ENCODE assay signal across 8 cellular contexts in genomic region chr2:202178342-202178958, GRCh38. TPM values are rescaled to one million over a fixed set of nuclear protein-coding genes. Genes with fewer than 3 reads are reported as not detected.
DNase-seq lines count a peak whose midpoint lies in the region; ATAC-seq, FAIRE-seq and TF ChIP-seq lines count a peak whose summit lies in the region.

No MANE protein-coding gene starts in this region.

- H3K4me3 Mint-ChIP-seq in MCF 10A (ENCODE audit: unreplicated experiment): no peak overlapping the region

- H3K4me1 Mint-ChIP-seq in MCF 10A (ENCODE audit: insufficient read depth, unreplicated experiment): no peaks in the 10 kb centered on the region

- BruUV-seq in MCF 10A (replicated peaks; lab: Mats Ljungman, UMichigan): no TSS peak

- FAIRE-seq in GM12891 (lab: Jason Lieb, UNC): peak; percentile 80

- CTCF ChIA-PET in MCF 10A (lab: Yijun Ruan, JAX): interaction anchor here (0.5 to 12.9 kb wide), 40 partner anchors 9 to 946 kb away, joined by 3 to 208 read pairs (median 4); partner anchors contain the start of gene ALS2

- H3K27me3 Mint-ChIP-seq in MCF 10A (ENCODE audit: insufficient read depth, unreplicated experiment): no peaks in the 10 kb centered on the region

- H3K27ac Mint-ChIP-seq in MCF 10A (ENCODE audit: low read depth, unreplicated experiment): no peak overlapping the region

- no peak for TF ChIP-seq POLR2A in GM12891 (IDR thresholded peaks at IDR 0.05; ENCODE audit: low read depth, low read length)

- TF ChIP-seq CTCF in MCF 10A (IDR thresholded peaks at IDR 0.05; ENCODE audit: unreplicated experiment): peak; percentile 74

- DNase-seq in A172 (ENCODE audit: low spot score) (peak; percentile 66), GM12891 (ENCODE audit: insufficient read length, low spot score) (no peak), NCI-H1694 (lab: John Stamatoyannopoulos, UW) (peak; percentile 76), T-helper 2 cell (peak in 3 of 5 experiments; percentile 6 to 53 (median 7)), MCF 10A (ENCODE audit: unreplicated experiment) (peak; percentile 71), inferior parietal cortex (ENCODE audit: extremely low spot score) (peak; percentile 91)
- peak in 3 of 4 experiments; percentile 21 to 30 (median 23) for DNase-seq in stimulated activated CD4-positive, alpha-beta T cell treated with anti-CD3 and anti-CD28 coated beads, Interleukin-1b, Interleukin-23, amount 100 ng/mL, for 24 hours (ENCODE audit: low read depth in 4 of 4, low spot score in 1 of 4)

- H3K9me3 Mint-ChIP-seq in MCF 10A (ENCODE audit: unreplicated experiment): no peaks in the 10 kb centered on the region

- H3K36me3 Mint-ChIP-seq in MCF 10A (ENCODE audit: insufficient read depth, unreplicated experiment): no peaks in the 10 kb centered on the region

- ATAC-seq in HG02610 (IDR thresholded peaks at IDR 0.05; ENCODE audit: unreplicated experiment): no peak

- POLR2A ChIA-PET in MCF 10A (lab: Yijun Ruan, JAX): interaction anchor here (0.6 to 2.1 kb wide), 4 partner anchors 53 to 1217 kb away, joined by 4 to 12 read pairs (median 4); no protein-coding TSS in a partner anchor

- intact Hi-C loops in MCF 10A (cut with micrococcal nuclease): loop anchor here (1.0 to 5.0 kb wide), 5 partner anchors 74 to 942 kb away; no protein-coding TSS in a partner anchor

TF ChIP-seq in GM12891, 5 proteins besides CTCF, POLR2A, EP300 and RAD21:
- TF ChIP-seq POU2F2 (IDR thresholded peaks at IDR 0.05; ENCODE audit: low read depth, low read length): no peak
- TF ChIP-seq PAX5 (IDR thresholded peaks at IDR 0.05; ENCODE audit: insufficient read depth, low read length, severe bottlenecking): no peak
- no peak for TF ChIP-seq TAF1 (IDR thresholded peaks at IDR 0.05; ENCODE audit: low read depth, low read length)
- TF ChIP-seq POLR2AphosphoS5 (IDR thresholded peaks at IDR 0.05; ENCODE audit: low read depth, low read length): no peak
- TF ChIP-seq SPI1 (IDR thresholded peaks at IDR 0.05; ENCODE audit: low read depth, low read length): no peak

RNA-seq across cellular contexts. Expression of gene SUMO1, which starts 59.9 kb away (rescaled TPM):
- 361 and 387 TPM in 2 replicates for total RNA-seq in A172 (2014; rRNA removed; shearing (Covaris generic))
- 118 TPM for polyA plus RNA-seq in GM12891 (2012; ENCODE audit: low read depth, missing spikeins)
- total RNA-seq in MCF 10A (2022): 67.9 and 71.9 TPM in 2 replicates
